6 cellular contexts compared by ENCODE assay signal in the genomic region with DNA sequence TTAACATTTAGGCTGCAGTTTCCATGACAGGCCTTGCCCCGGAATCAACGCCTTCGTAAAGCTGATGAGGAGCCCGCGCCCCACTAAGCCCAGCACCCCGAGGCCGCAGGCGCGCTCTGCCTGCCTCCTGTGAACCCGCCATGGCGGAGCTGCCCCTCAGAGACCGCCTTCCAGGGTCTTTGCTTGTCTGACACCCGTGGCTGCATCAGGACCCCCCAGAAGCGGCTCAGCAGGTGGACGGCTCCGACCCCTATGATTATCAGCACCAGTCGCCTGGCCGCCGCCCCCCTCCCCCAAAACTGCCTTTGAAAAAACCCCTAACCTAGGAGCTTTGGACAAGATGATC. TPM values are rescaled to one million over a fixed set of nuclear protein-coding genes. Genes with fewer than 3 reads are reported as not detected.
A peak's percentile ranks its signal among the peaks of the same experiment; 100 is the strongest.
DNase-seq lines count a peak whose midpoint lies in the region; ATAC-seq, FAIRE-seq and TF ChIP-seq lines count a peak whose summit lies in the region.

No MANE protein-coding gene starts in this region.

- H3K9me3 ChIP-seq in A549 (no peaks in the 10 kb centered on the region), SJCRH30 (replicated peaks) (no peaks in the 10 kb centered on the region), iPS-15b (ENCODE audit: control insufficient read depth, insufficient read depth, low read length) (no peaks in the 10 kb centered on the region)

- no peak for FAIRE-seq in A549 (lab: Jason Lieb, UNC)

- peak overlapping the region; percentile 43 to 97; a peak in 4 of 6 replicates for H3K27ac ChIP-seq in A549
- no peak overlapping the region for H3K27ac ChIP-seq in SJCRH30

- no peak for TF ChIP-seq POLR2A in A549 (IDR thresholded peaks at IDR 0.05; ENCODE audit: low read length)

- peak overlapping the region; percentile 72; the same call in 2 of the 3 replicates for H3K4me3 ChIP-seq in A549
- peak overlapping the region; percentile 95; the same call in 1 of the 2 replicates for H3K4me3 ChIP-seq in SJCRH30
- H3K4me3 ChIP-seq in iPS-15b (ENCODE audit: low read depth, low read length), result peak overlapping the region; percentile 49

- POLR2A ChIA-PET in A549 (lab: Yijun Ruan, JAX), result interaction anchor here (1.2 kb wide), 1 partner anchor 12 kb away, joined by 3 read pairs; no protein-coding TSS in a partner anchor

- H3K4me1 ChIP-seq in A549 (peaks cover 12% of the 10 kb centered on the region; the same call in 2 of the 3 replicates), SJCRH30 (peaks cover 9% of the 10 kb centered on the region; the same call in 1 of the 2 replicates), iPS-15b (ENCODE audit: control insufficient read depth, insufficient read depth, low read length) (peaks cover 2% of the 10 kb centered on the region)

- 68% methylated on average over 10 of the region's 19 CpGs for WGBS in A549 (ENCODE audit: missing lambda C conversion rate)

- no peaks in the 10 kb centered on the region for H3K27me3 ChIP-seq in SJCRH30
- H3K27me3 ChIP-seq in iPS-15b (ENCODE audit: control insufficient read depth, insufficient read depth, low read length), result no peaks in the 10 kb centered on the region

- peaks cover 24% of the 10 kb centered on the region; the same call in 1 of the 2 replicates for H3K36me3 ChIP-seq in SJCRH30
- H3K36me3 ChIP-seq in iPS-15b (ENCODE audit: control insufficient read depth, insufficient read depth, low read length), result peaks cover 49% of the 10 kb centered on the region

- CTCF ChIA-PET in A549 (lab: Yijun Ruan, JAX), result interaction anchor here (0.6 to 9.7 kb wide), 14 partner anchors 15 to 530 kb away, joined by 3 to 175 read pairs (median 4); partner anchors contain the start of genes MRPL41 and ZMYND19

- TF ChIP-seq RAD21 in A549 (conservative IDR thresholded peaks at IDR 0.05 in 1 of 2, IDR thresholded peaks at IDR 0.05 in 1 of 2), result no peak

- DNase-seq in A549 (ENCODE audit: low read depth in 1 of 2, low spot score in 1 of 2) (no peak), SJCRH30 (no peak), pons (ENCODE audit: low spot score) (no peak), inferior parietal cortex (ENCODE audit: extremely low spot score) (no peak), cortex of kidney (lab: John Stamatoyannopoulos, UW) (no peak)

- no peak for TF ChIP-seq EP300 in A549 (IDR thresholded peaks at IDR 0.05)

- H3K9ac ChIP-seq in iPS-15b (ENCODE audit: low read depth, low read length), result no peak overlapping the region

- peak overlapping the region; percentile 77 for H3K4me2 ChIP-seq in A549

- no peak; a peak in 1 of 6 replicates for ATAC-seq in A549

- no peak for TF ChIP-seq CTCF in A549 (IDR thresholded peaks at IDR 0.05)

TF ChIP-seq in A549, 52 proteins besides CTCF, POLR2A, EP300 and RAD21:
- TF ChIP-seq, protein P1, sequence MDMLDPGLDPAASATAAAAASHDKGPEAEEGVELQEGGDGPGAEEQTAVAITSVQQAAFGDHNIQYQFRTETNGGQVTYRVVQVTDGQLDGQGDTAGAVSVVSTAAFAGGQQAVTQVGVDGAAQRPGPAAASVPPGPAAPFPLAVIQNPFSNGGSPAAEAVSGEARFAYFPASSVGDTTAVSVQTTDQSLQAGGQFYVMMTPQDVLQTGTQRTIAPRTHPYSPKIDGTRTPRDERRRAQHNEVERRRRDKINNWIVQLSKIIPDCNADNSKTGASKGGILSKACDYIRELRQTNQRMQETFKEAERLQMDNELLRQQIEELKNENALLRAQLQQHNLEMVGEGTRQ (IDR thresholded peaks at IDR 0.05), result no peak
- no peak for TF ChIP-seq JUN (IDR thresholded peaks at IDR 0.05)
- no peak for TF ChIP-seq E2F6 (IDR thresholded peaks at IDR 0.05; ENCODE audit: borderline replicate concordance, low read depth)
- no peak for TF ChIP-seq ELK1 (IDR thresholded peaks at IDR 0.05; ENCODE audit: low read depth, low read length)
- no peak for TF ChIP-seq FOXS1 (CRISPR knock-in tag; IDR thresholded peaks at IDR 0.05)
- no peak for TF ChIP-seq NPAS2 (CRISPR knock-in tag; IDR thresholded peaks at IDR 0.05; ENCODE audit: borderline replicate concordance)
- TF ChIP-seq ZC3H11A (IDR thresholded peaks at IDR 0.05), result no peak

RNA-seq across cellular contexts. Expression of gene DPH7, which starts 0.5 kb away (rescaled TPM):
- 26.7 and 28.2 TPM in 2 replicates for polyA plus RNA-seq in A549 (2011; rRNA removed)
- polyA plus RNA-seq in A549 (2012; cell fraction: cytosol; rRNA removed), result 43.3 and 46.0 TPM in 2 replicates
- 131 and 139 TPM in 2 replicates for polyA plus RNA-seq in A549 (2012; cell fraction: nucleus; rRNA removed)
- 28.8 to 35.2 TPM (median 33.4 TPM) in 3 replicates for polyA plus RNA-seq in A549 (2017; fragmentation: RNase III; extraction: RNeasy Plus Mini Kit Qiagen cat#74134 plus additional on column Dnase treatment)
- polyA minus RNA-seq in A549 (2011; rRNA and poly(A)+ RNA removed), result 18.9 and 20.0 TPM in 2 replicates
- total RNA-seq in SJCRH30 (2014; rRNA removed; shearing (Covaris generic)), result 27.5 and 31.7 TPM in 2 replicates

RNA-seq across cellular contexts. Expression of gene ZMYND19, which starts 11.1 kb away (rescaled TPM):
- polyA plus RNA-seq in A549 (2011; rRNA removed) (16.0 and 19.6 TPM in 2 replicates), A549 (2017; fragmentation: RNase III; extraction: RNeasy Plus Mini Kit Qiagen cat#74134 plus additional on column Dnase treatment) (35.7 to 38.7 TPM (median 37.5 TPM) in 3 replicates)
- polyA plus RNA-seq in A549 (2012; cell fraction: cytosol; rRNA removed), result 42.7 and 47.2 TPM in 2 replicates
- polyA plus RNA-seq in A549 (2012; cell fraction: nucleus; rRNA removed), result 66.6 and 82.2 TPM in 2 replicates
- 14.8 and 16.1 TPM in 2 replicates for polyA minus RNA-seq in A549 (2011; rRNA and poly(A)+ RNA removed)
- total RNA-seq in SJCRH30 (2014; rRNA removed; shearing (Covaris generic)), result 46.9 and 48.8 TPM in 2 replicates

RNA-seq across cellular contexts. Expression of gene ARRDC1, which starts 26.3 kb away (rescaled TPM):
- polyA plus RNA-seq in A549 (2011; rRNA removed) (20.7 and 23.8 TPM in 2 replicates), A549 (2017; fragmentation: RNase III; extraction: RNeasy Plus Mini Kit Qiagen cat#74134 plus additional on column Dnase treatment) (20.6 to 22.5 TPM (median 22.0 TPM) in 3 replicates)
- 39.7 and 49.8 TPM in 2 replicates for polyA plus RNA-seq in A549 (2012; cell fraction: cytosol; rRNA removed)
- 268 and 290 TPM in 2 replicates for polyA plus RNA-seq in A549 (2012; cell fraction: nucleus; rRNA removed)
- 25.8 and 32.7 TPM in 2 replicates for polyA minus RNA-seq in A549 (2011; rRNA and poly(A)+ RNA removed)
- 4.5 and 5.4 TPM in 2 replicates for total RNA-seq in SJCRH30 (2014; rRNA removed; shearing (Covaris generic))

RNA-seq across cellular contexts. Expression of gene MRPL41, which starts 27.6 kb away (rescaled TPM):
- 19.2 and 19.7 TPM in 2 replicates for polyA plus RNA-seq in A549 (2011; rRNA removed)
- 106 and 120 TPM in 2 replicates for polyA plus RNA-seq in A549 (2012; cell fraction: cytosol; rRNA removed)
- polyA plus RNA-seq in A549 (2012; cell fraction: nucleus; rRNA removed), result 47.7 and 82.7 TPM in 2 replicates
- 51.0 to 54.4 TPM (median 52.4 TPM) in 3 replicates for polyA plus RNA-seq in A549 (2017; fragmentation: RNase III; extraction: RNeasy Plus Mini Kit Qiagen cat#74134 plus additional on column Dnase treatment)
- 4.2 and 6.5 TPM in 2 replicates for polyA minus RNA-seq in A549 (2011; rRNA and poly(A)+ RNA removed)
- total RNA-seq in SJCRH30 (2014; rRNA removed; shearing (Covaris generic)), result 12.3 and 15.6 TPM in 2 replicates

RNA-seq across cellular contexts. Expression of gene PNPLA7, which starts 29.0 kb away (rescaled TPM):
- 0.31 and 0.58 TPM in 2 replicates for polyA plus RNA-seq in A549 (2011; rRNA removed)
- polyA plus RNA-seq in A549 (2012; cell fraction: cytosol; rRNA removed), result 0.56 and 0.74 TPM in 2 replicates
- polyA plus RNA-seq in A549 (2012; cell fraction: nucleus; rRNA removed), result 6.5 and 7.0 TPM in 2 replicates
- 0.92 to 1.3 TPM (median 1.1 TPM) in 3 replicates for polyA plus RNA-seq in A549 (2017; fragmentation: RNase III; extraction: RNeasy Plus Mini Kit Qiagen cat#74134 plus additional on column Dnase treatment)
- polyA minus RNA-seq in A549 (2011; rRNA and poly(A)+ RNA removed), result 0.39 and 0.66 TPM in 2 replicates
- total RNA-seq in SJCRH30 (2014; rRNA removed; shearing (Covaris generic)), result 0.14 and 0.43 TPM in 2 replicates
